Comparison of ENCODE assay signal across 1 cellular context in genomic region chr10:33015798-33016547, GRCh38.
TF ChIP-seq lines count a peak whose summit lies in the region.

No MANE protein-coding gene starts in this region.

TF ChIP-seq in GM23338, 12 proteins besides CTCF, POLR2A, EP300 and RAD21 (continued from another document):
- TF ChIP-seq ZNF462 (CRISPR knock-in tag; IDR thresholded peaks at IDR 0.05) (no peak), POLR2AphosphoS5 (IDR thresholded peaks at IDR 0.05; ENCODE audit: low read depth) (no peak), EZH2 (IDR thresholded peaks at IDR 0.05; ENCODE audit: low read depth, unreplicated experiment) (no peak), JUNB (IDR thresholded peaks at IDR 0.05; ENCODE audit: unreplicated experiment) (no peak), CREB1 (CRISPR knock-in tag; IDR thresholded peaks at IDR 0.05; ENCODE audit: low read depth) (no peak), STAT1 (IDR thresholded peaks at IDR 0.05; ENCODE audit: unreplicated experiment) (no peak), EZH2phosphoT487 (IDR thresholded peaks at IDR 0.05; ENCODE audit: unreplicated experiment) (no peak), NANOG (IDR thresholded peaks at IDR 0.05; ENCODE audit: borderline replicate concordance) (no peak), ZNF331 (CRISPR knock-in tag; IDR thresholded peaks at IDR 0.05; ENCODE audit: low read depth) (no peak), REST (IDR thresholded peaks at IDR 0.05; ENCODE audit: unreplicated experiment) (no peak), ZNF114 (CRISPR knock-in tag; IDR thresholded peaks at IDR 0.05) (no peak)
